1 cellular context compared by ENCODE assay signal in the genomic region with DNA sequence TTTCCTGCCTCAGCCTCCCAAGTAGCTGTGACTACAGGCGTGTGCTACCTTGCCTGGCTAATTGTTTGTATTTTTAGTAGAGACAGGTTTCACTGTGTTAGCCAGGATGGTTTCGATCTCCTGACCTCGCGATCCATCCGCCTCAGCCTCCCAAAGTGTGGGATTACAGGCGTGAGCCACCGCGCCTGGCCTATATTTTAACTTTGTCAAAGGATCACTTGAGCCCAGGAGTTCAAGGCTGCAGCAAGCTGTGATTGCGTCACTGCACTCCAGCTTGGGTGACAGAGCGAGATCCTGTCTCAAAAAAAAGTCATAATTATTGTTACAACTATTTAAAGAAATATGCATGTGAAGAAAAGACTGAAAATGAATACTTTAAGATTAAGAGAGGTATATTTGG.
TF ChIP-seq lines count a peak whose summit lies in the region.

No MANE protein-coding gene starts in this region.

TF ChIP-seq in HepG2, 621 proteins besides CTCF, POLR2A, EP300 and RAD21 (continued from another document):
- TF ChIP-seq, protein P1, sequence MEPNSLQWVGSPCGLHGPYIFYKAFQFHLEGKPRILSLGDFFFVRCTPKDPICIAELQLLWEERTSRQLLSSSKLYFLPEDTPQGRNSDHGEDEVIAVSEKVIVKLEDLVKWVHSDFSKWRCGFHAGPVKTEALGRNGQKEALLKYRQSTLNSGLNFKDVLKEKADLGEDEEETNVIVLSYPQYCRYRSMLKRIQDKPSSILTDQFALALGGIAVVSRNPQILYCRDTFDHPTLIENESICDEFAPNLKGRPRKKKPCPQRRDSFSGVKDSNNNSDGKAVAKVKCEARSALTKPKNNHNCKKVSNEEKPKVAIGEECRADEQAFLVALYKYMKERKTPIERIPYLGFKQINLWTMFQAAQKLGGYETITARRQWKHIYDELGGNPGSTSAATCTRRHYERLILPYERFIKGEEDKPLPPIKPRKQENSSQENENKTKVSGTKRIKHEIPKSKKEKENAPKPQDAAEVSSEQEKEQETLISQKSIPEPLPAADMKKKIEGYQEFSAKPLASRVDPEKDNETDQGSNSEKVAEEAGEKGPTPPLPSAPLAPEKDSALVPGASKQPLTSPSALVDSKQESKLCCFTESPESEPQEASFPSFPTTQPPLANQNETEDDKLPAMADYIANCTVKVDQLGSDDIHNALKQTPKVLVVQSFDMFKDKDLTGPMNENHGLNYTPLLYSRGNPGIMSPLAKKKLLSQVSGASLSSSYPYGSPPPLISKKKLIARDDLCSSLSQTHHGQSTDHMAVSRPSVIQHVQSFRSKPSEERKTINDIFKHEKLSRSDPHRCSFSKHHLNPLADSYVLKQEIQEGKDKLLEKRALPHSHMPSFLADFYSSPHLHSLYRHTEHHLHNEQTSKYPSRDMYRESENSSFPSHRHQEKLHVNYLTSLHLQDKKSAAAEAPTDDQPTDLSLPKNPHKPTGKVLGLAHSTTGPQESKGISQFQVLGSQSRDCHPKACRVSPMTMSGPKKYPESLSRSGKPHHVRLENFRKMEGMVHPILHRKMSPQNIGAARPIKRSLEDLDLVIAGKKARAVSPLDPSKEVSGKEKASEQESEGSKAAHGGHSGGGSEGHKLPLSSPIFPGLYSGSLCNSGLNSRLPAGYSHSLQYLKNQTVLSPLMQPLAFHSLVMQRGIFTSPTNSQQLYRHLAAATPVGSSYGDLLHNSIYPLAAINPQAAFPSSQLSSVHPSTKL (CRISPR knock-in tag; IDR thresholded peaks at IDR 0.05) = peak; percentile 88
